10 cellular contexts compared by ENCODE assay signal in the genomic region with DNA sequence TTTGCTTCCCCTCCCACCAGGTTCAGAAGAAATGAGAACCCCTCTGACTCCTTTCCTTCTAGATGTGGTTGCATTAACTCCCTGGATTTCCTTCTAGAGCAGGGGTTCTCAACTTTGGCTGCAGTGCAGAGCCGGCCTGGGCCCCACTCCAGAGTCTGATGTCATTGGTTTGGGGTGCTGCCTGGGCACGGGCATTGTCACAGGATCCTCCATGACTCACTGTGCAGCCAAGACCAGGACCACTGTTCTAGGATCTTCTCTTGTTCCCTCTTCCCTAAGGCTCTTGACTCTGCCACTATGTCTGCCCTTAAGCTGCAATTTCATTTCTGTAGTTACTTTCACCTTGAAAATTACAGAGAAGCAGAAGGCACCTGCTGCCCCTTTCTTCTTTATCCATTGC. TPM values are rescaled to one million over a fixed set of nuclear protein-coding genes. Genes with fewer than 3 reads are reported as not detected.
DNase-seq lines count a peak whose midpoint lies in the region; ATAC-seq and TF ChIP-seq lines count a peak whose summit lies in the region.
"Had no signal": no experiment of that assay in that cellular context is flagged by ENCODE, and none has a peak within 500 bp of the region (broad histone marks: within the 10 kb centered on the region; RNA-seq: fewer than 3 reads in every experiment).

No MANE protein-coding gene starts in this region.

- H3K36me3 ChIP-seq in ascending aorta = no peaks in the 10 kb centered on the region
- no peaks in the 10 kb centered on the region for H3K36me3 ChIP-seq in skeletal muscle tissue (ENCODE audit: control insufficient read depth in 3 of 3, insufficient read depth in 3 of 3, low read length in 3 of 3)

- H3K36me3 Mint-ChIP-seq in T-helper 17 cell (ENCODE audit: low read depth) = no peaks in the 10 kb centered on the region
- H3K36me3 Mint-ChIP-seq: natural killer cell had no signal

- DNase-seq in GM04504 (ENCODE audit: low read depth) (peak; percentile 52), ascending aorta (ENCODE audit: low spot score in 2 of 2) (peak; percentile 47 to 81), globus pallidus (ENCODE audit: low spot score) (peak; percentile 47), T-helper 17 cell (no peak), GM13976 (ENCODE audit: low spot score) (no peak), NCI-H2171 (lab: John Stamatoyannopoulos, UW) (no peak)
- no peak for DNase-seq in activated CD8-positive, alpha-beta memory T cell treated with anti-CD3 and anti-CD28 coated beads for 24 hours
- DNase-seq: activated naive CD4-positive, alpha-beta T cell; natural killer cell had no signal

- no peak for TF ChIP-seq CTCF in ascending aorta (IDR thresholded peaks at IDR 0.05)
- TF ChIP-seq CTCF in GM13976 (IDR thresholded peaks at IDR 0.05; ENCODE audit: borderline replicate concordance, control extremely low read depth, extremely low read depth, insufficient read depth, missing control alignments) = no peak

- H3K4me1 ChIP-seq in ascending aorta = peaks cover 8 to 42% of the 10 kb centered on the region in 2 donors
- H3K4me1 ChIP-seq in skeletal muscle tissue (ENCODE audit: control insufficient read depth in 3 of 3, insufficient read depth in 3 of 3, low read length in 3 of 3) = peaks cover 52 to 73% (median 70%) of the 10 kb centered on the region in 3 donors

- H3K27me3 ChIP-seq in ascending aorta = no peaks in the 10 kb centered on the region
- no peaks in the 10 kb centered on the region for H3K27me3 ChIP-seq in skeletal muscle tissue (ENCODE audit: control insufficient read depth in 3 of 3, insufficient read depth in 3 of 3, low read length in 3 of 3)

- intact Hi-C loops in ascending aorta (cut with DNase I) = no loop called here

- ATAC-seq in T-helper 17 cell = no peak
- ATAC-seq: natural killer cell had no signal

- in situ Hi-C loops in GM13976 (cut with MboI; ENCODE audit: low sequenced_read_pairs, unreplicated experiment) = no loop called here

- H3K4me3 Mint-ChIP-seq in T-helper 17 cell = no peak overlapping the region
- H3K4me3 Mint-ChIP-seq: natural killer cell had no signal

- peaks cover 34% of the 10 kb centered on the region for H3K27me3 Mint-ChIP-seq in T-helper 17 cell

- no peak overlapping the region for H3K4me3 ChIP-seq in ascending aorta
- peak overlapping the region in 1 of 3 donors; percentile 17 for H3K4me3 ChIP-seq in skeletal muscle tissue (ENCODE audit: low read length in 3 of 3)

- peak overlapping the region in 1 of 3 donors; percentile 74 for H3K9ac ChIP-seq in skeletal muscle tissue (ENCODE audit: low read depth in 1 of 3, low read length in 3 of 3)

- peak overlapping the region; percentile 80 to 84 for H3K27ac ChIP-seq in ascending aorta
- peak overlapping the region; percentile 94 for H3K27ac ChIP-seq in skeletal muscle tissue (ENCODE audit: low read depth, low read length)

- H3K9me3 ChIP-seq in ascending aorta = no peaks in the 10 kb centered on the region
- H3K9me3 ChIP-seq in skeletal muscle tissue (ENCODE audit: control insufficient read depth in 3 of 3, low read length in 3 of 3) = no peaks in the 10 kb centered on the region
- no peaks in the 10 kb centered on the region for H3K9me3 ChIP-seq in T-helper 17 cell (ENCODE audit: control insufficient read depth, low read length, poor library complexity, severe bottlenecking)

- H3K4me1 Mint-ChIP-seq in T-helper 17 cell = peaks cover 3% of the 10 kb centered on the region

- H3K27ac Mint-ChIP-seq in T-helper 17 cell = no peak overlapping the region
- H3K27ac Mint-ChIP-seq: natural killer cell had no signal

RNA-seq across cellular contexts. Expression of a gene that starts 31.8 kb away (rescaled TPM):
- total RNA-seq in ascending aorta (17.8 TPM), skeletal muscle tissue (16.2 TPM), T-helper 17 cell (1 to 10 TPM in 1 of 2 donors, under 1 TPM in 1; 0.39 to 1.9 TPM)

Comparison
In these comparisons a context has a peak if more than half of its experiments do, and no peak if none do; other contexts are left out.
1. DNase-seq: peak in GM04504 (single experiment), ascending aorta (2 of 2) and globus pallidus (single experiment); none in T-helper 17 cell (0 of 3), activated CD8-positive, alpha-beta memory T cell treated with anti-CD3 and anti-CD28 coated beads for 24 hours (single experiment), GM13976 (single experiment) and NCI-H2171 (single experiment).